In the genomic region with DNA sequence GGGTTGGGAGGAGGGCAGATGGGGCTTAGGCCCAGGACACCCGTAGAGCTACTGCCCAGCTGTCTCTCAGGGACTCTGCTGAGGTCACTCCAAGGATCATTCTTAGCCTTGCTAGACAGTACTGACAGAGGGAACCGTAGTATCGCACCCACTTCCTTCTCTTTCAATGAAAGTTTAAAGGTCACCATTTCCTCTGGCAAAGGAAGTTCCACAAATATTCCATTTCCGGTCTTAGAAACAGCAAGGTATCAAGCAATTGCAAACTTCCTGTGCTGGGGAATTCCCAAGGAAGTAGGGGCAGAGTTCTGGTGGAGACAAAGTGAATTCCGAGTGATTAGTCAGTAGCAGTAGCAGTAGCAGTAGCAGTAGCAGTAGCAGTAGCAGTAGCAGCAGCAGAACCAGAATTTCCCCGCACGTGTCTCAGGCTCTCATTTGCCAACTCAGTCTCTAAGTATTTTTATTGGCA, we compare ENCODE assay signal across 9 cellular contexts. TPM values are rescaled to one million over a fixed set of nuclear protein-coding genes. Genes with fewer than 3 reads are reported as not detected.
DNase-seq lines count a peak whose midpoint lies in the region; ATAC-seq and TF ChIP-seq lines count a peak whose summit lies in the region.
"Had no signal": no experiment of that assay in that cellular context is flagged by ENCODE, and none has a peak within 500 bp of the region (broad histone marks: within the 10 kb centered on the region; RNA-seq: fewer than 3 reads in every experiment).

No MANE protein-coding gene starts in this region.

- 0 out of 4 replicates have a peak, but pooled peaks cover 0 to 4% of the 10 kb centered on the region in 2 experiments for H3K9me3 ChIP-seq in HCT116 (ENCODE audit: control insufficient read depth in 1 of 2, insufficient read depth in 1 of 2, low read depth in 1 of 2, low read length in 2 of 2)

- H3K27me3 ChIP-seq in HCT116 (ENCODE audit: insufficient read depth, low read length) = no peaks in the 10 kb centered on the region

- no peak for TF ChIP-seq POLR2A in HCT116 (IDR thresholded peaks at IDR 0.05; ENCODE audit: borderline replicate concordance, extremely low read depth, insufficient read depth, insufficient read length)

- peaks cover 9% of the 10 kb centered on the region for H3K9me3 Mint-ChIP-seq in activated naive CD4-positive, alpha-beta T cell treated with anti-CD3 and anti-CD28 coated beads, Interleukin-2, amount 50 U/mL, for 24 hours

- H3K36me3 Mint-ChIP-seq in activated naive CD4-positive, alpha-beta T cell treated with anti-CD3 and anti-CD28 coated beads, Interleukin-2, amount 50 U/mL, for 24 hours = peaks cover 2% of the 10 kb centered on the region

- peak overlapping the region; percentile 49 for H3K4me3 Mint-ChIP-seq in activated naive CD4-positive, alpha-beta T cell treated with anti-CD3 and anti-CD28 coated beads, Interleukin-2, amount 50 U/mL, for 24 hours

- H4K20me1 ChIP-seq in HCT116 (ENCODE audit: insufficient read depth) = no peaks in the 10 kb centered on the region

- H3K27ac ChIP-seq in HCT116 (ENCODE audit: low read depth, low read length) (no peak overlapping the region), substantia nigra (ENCODE audit: low read depth, low read length, poor library complexity, severe bottlenecking) (no peak overlapping the region)

- 0 out of 2 replicates have a peak overlapping the region, but pooled peaks have one; percentile 15 for H3K4me2 ChIP-seq in HCT116 (ENCODE audit: low read length)

- TF ChIP-seq RAD21 in HCT116 (IDR thresholded peaks at IDR 0.05; ENCODE audit: low read depth) = no peak

- H3K4me1 Mint-ChIP-seq in activated naive CD4-positive, alpha-beta T cell treated with anti-CD3 and anti-CD28 coated beads, Interleukin-2, amount 50 U/mL, for 24 hours = peaks cover 23% of the 10 kb centered on the region

- TF ChIP-seq CTCF in AG04449 (IDR thresholded peaks at IDR 0.05; ENCODE audit: insufficient read depth, low read length, missing control alignments) (no peak), HCT116 (IDR thresholded peaks at IDR 0.05 in 2 of 3, conservative IDR thresholded peaks at IDR 0.05 in 1 of 3; ENCODE audit: borderline replicate concordance in 1 of 3, insufficient read depth in 1 of 3, low read depth in 2 of 3, low read length in 2 of 3) (no peak)

- H3K27me3 Mint-ChIP-seq in activated naive CD4-positive, alpha-beta T cell treated with anti-CD3 and anti-CD28 coated beads, Interleukin-2, amount 50 U/mL, for 24 hours = no peaks in the 10 kb centered on the region

- H3K4me3 ChIP-seq in AG04449 (ENCODE audit: low read depth, low read length) (no peak overlapping the region), HCT116 (replicated peaks in 1 of 2; ENCODE audit: low read depth in 1 of 2, low read length in 2 of 2) (no peak overlapping the region)

- peak overlapping the region; percentile 84 for H3K27ac Mint-ChIP-seq in activated naive CD4-positive, alpha-beta T cell treated with anti-CD3 and anti-CD28 coated beads, Interleukin-2, amount 50 U/mL, for 24 hours

- POLR2A ChIA-PET in AG04449 (lab: Yijun Ruan, JAX) (no interaction called here), HCT116 (lab: Charles Lee) (no interaction called here)

- no TSS peak for BruUV-seq in HCT116 (replicated peaks; lab: Mats Ljungman, UMichigan)

- no peak overlapping the region for H2AFZ ChIP-seq in HCT116 (ENCODE audit: low read depth, low read length, poor library complexity, severe bottlenecking)

- RAD21 ChIA-PET in HCT116 (lab: Charles Lee; ENCODE audit: low non-redundant PET in 1 of 2, low total read pairs in 2 of 2, uncharacterized antibody in 2 of 2, unreplicated experiment in 2 of 2) = no interaction called here

- no peak overlapping the region for H3K9ac ChIP-seq in HCT116 (ENCODE audit: low read length)

- intact Hi-C loops in HCT116 (cut with micrococcal nuclease) = no loop called here

- ATAC-seq in HCT116 (no peak), HG03457 (IDR thresholded peaks at IDR 0.05; ENCODE audit: unreplicated experiment) (no peak), GM18858 (IDR thresholded peaks at IDR 0.05; ENCODE audit: unreplicated experiment) (no peak), HG03439 (IDR thresholded peaks at IDR 0.05; ENCODE audit: unreplicated experiment) (no peak)

- no peaks in the 10 kb centered on the region for H3K79me2 ChIP-seq in HCT116 (ENCODE audit: insufficient read depth, low read length)

- CTCF ChIA-PET in AG04449 (lab: Yijun Ruan, JAX) (interaction anchor here (0.6 to 1.0 kb wide), 3 partner anchors 16 to 73 kb away, joined by 3 read pairs; no protein-coding TSS in a partner anchor), HCT116 (lab: Charles Lee) (no interaction called here)

- DNase-seq in AG04449 (ENCODE audit: low read depth, low spot score) = peak; percentile 37
- no peak for DNase-seq in HCT116 (ENCODE audit: low read depth, low spot score)
- peak; percentile 26 for DNase-seq in left kidney (ENCODE audit: low read depth, low spot score)
- no peak for DNase-seq in substantia nigra (lab: John Stamatoyannopoulos, UW)
- DNase-seq: nucleus accumbens had no signal

- H3K36me3 ChIP-seq in HCT116 (ENCODE audit: control insufficient read depth in 1 of 2, insufficient read depth in 2 of 2, low read length in 2 of 2) = no peaks in the 10 kb centered on the region

- H3K9me2 ChIP-seq in HCT116 (ENCODE audit: insufficient read depth) = no peaks in the 10 kb centered on the region

- H3K4me1 ChIP-seq in HCT116 (ENCODE audit: control insufficient read depth in 1 of 2, insufficient read depth in 2 of 2, low read length in 2 of 2) = peaks cover 9 to 25% of the 10 kb centered on the region in 2 experiments

TF ChIP-seq in HCT116, 20 proteins besides CTCF, POLR2A, EP300 and RAD21:
- no peak for TF ChIP-seq ZNF274 (IDR thresholded peaks at IDR 0.05; ENCODE audit: low read depth, low read length)
- no peak for TF ChIP-seq EZH2 (IDR thresholded peaks at IDR 0.05)
- no peak for TF ChIP-seq EZH2phosphoT487 (IDR thresholded peaks at IDR 0.05; ENCODE audit: borderline replicate concordance)
- no peak for TF ChIP-seq ATF3 (IDR thresholded peaks at IDR 0.05)
- no peak for TF ChIP-seq JUND (IDR thresholded peaks at IDR 0.05)
- no peak for TF ChIP-seq SP1 (IDR thresholded peaks at IDR 0.05; ENCODE audit: low read depth)
- no peak for TF ChIP-seq CEBPB (IDR thresholded peaks at IDR 0.05; ENCODE audit: low read depth)
- TF ChIP-seq SIN3A (IDR thresholded peaks at IDR 0.05; ENCODE audit: low read depth) = no peak
- no peak for TF ChIP-seq EGR1 (IDR thresholded peaks at IDR 0.05; ENCODE audit: low read depth)
- no peak for TF ChIP-seq POLR2AphosphoS5 (IDR thresholded peaks at IDR 0.05; ENCODE audit: low read depth, low read length)
- TF ChIP-seq, protein P1, sequence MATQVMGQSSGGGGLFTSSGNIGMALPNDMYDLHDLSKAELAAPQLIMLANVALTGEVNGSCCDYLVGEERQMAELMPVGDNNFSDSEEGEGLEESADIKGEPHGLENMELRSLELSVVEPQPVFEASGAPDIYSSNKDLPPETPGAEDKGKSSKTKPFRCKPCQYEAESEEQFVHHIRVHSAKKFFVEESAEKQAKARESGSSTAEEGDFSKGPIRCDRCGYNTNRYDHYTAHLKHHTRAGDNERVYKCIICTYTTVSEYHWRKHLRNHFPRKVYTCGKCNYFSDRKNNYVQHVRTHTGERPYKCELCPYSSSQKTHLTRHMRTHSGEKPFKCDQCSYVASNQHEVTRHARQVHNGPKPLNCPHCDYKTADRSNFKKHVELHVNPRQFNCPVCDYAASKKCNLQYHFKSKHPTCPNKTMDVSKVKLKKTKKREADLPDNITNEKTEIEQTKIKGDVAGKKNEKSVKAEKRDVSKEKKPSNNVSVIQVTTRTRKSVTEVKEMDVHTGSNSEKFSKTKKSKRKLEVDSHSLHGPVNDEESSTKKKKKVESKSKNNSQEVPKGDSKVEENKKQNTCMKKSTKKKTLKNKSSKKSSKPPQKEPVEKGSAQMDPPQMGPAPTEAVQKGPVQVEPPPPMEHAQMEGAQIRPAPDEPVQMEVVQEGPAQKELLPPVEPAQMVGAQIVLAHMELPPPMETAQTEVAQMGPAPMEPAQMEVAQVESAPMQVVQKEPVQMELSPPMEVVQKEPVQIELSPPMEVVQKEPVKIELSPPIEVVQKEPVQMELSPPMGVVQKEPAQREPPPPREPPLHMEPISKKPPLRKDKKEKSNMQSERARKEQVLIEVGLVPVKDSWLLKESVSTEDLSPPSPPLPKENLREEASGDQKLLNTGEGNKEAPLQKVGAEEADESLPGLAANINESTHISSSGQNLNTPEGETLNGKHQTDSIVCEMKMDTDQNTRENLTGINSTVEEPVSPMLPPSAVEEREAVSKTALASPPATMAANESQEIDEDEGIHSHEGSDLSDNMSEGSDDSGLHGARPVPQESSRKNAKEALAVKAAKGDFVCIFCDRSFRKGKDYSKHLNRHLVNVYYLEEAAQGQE (IDR thresholded peaks at IDR 0.05; ENCODE audit: low read depth) = no peak
- no peak for TF ChIP-seq YY1 (IDR thresholded peaks at IDR 0.05; ENCODE audit: extremely low read depth, insufficient replicate concordance, low read depth, low read length)
- TF ChIP-seq ZFX (IDR thresholded peaks at IDR 0.05) = no peak

RNA-seq across cellular contexts. Expression of gene IL1B, which starts 24.7 kb away (rescaled TPM):
- total RNA-seq in HCT116 (2021; ENCODE audit: unreplicated experiment) = not detected
- not detected in 2 replicates for polyA plus RNA-seq in HCT116 (2012)

RNA-seq across cellular contexts. Expression of gene IL1A, which starts 27.6 kb away (rescaled TPM):
- total RNA-seq in HCT116 (2021; ENCODE audit: unreplicated experiment) = 0.10 TPM
- 0.17 and 0.19 TPM in 2 replicates for polyA plus RNA-seq in HCT116 (2012)

RNA-seq across cellular contexts. Expression of gene CKAP2L, which starts 47.5 kb away (rescaled TPM):
- total RNA-seq in HCT116 (2021; ENCODE audit: unreplicated experiment) = 27.5 TPM
- 8.5 and 13.5 TPM in 2 replicates for polyA plus RNA-seq in HCT116 (2012)

Comparison
In these comparisons a context has a peak if more than half of its experiments do, and no peak if none do; other contexts are left out.
1. DNase-seq: peak in AG04449 (single experiment) and left kidney (single experiment); none in HCT116 (single experiment) and substantia nigra (0 of 49).